1 cellular context compared by ENCODE assay signal in genomic region chr5:132829742-132830435, GRCh38.
A peak's percentile ranks its signal among the peaks of the same experiment; 100 is the strongest.
TF ChIP-seq lines count a peak whose summit lies in the region.

No MANE protein-coding gene starts in this region.

TF ChIP-seq in HepG2, 621 proteins besides CTCF, POLR2A, EP300 and RAD21 (continued from another document and continues in another):
- TF ChIP-seq FOXP1 (IDR thresholded peaks at IDR 0.05) (no peak), FOXP1 (CRISPR knock-in tag; IDR thresholded peaks at IDR 0.05) (no peak), ZNF609 (CRISPR knock-in tag; IDR thresholded peaks at IDR 0.05; ENCODE audit: borderline replicate concordance) (no peak), ZNF83 (CRISPR knock-in tag; IDR thresholded peaks at IDR 0.05; ENCODE audit: borderline replicate concordance) (no peak), MTERF4 (CRISPR knock-in tag; IDR thresholded peaks at IDR 0.05) (peak; percentile 58; the same call in 1 of the 2 replicates), ASH2L (IDR thresholded peaks at IDR 0.05; ENCODE audit: insufficient read length, low read depth, low read length) (peak; percentile 53), FOSL1 (CRISPR knock-in tag; IDR thresholded peaks at IDR 0.05; ENCODE audit: borderline replicate concordance) (no peak), ZNF709 (CRISPR knock-in tag; IDR thresholded peaks at IDR 0.05) (peak; percentile 74; the same call in 1 of the 2 replicates), ZBTB2 (CRISPR knock-in tag; IDR thresholded peaks at IDR 0.05; ENCODE audit: low read depth) (no peak), IKZF1 (IDR thresholded peaks at IDR 0.05) (no peak), PAX8 (CRISPR knock-in tag; IDR thresholded peaks at IDR 0.05; ENCODE audit: borderline replicate concordance) (no peak; the same call in 1 of the 2 replicates), ZNF773 (CRISPR knock-in tag; IDR thresholded peaks at IDR 0.05; ENCODE audit: borderline replicate concordance) (0 out of 2 replicates have a peak, but pooled peaks have one; percentile 31), GATA4 (IDR thresholded peaks at IDR 0.05; ENCODE audit: borderline replicate concordance, low read depth) (no peak), ZNF318 (CRISPR knock-in tag; IDR thresholded peaks at IDR 0.05) (no peak), RBM39 (IDR thresholded peaks at IDR 0.05; ENCODE audit: low read depth, low read length, poor library complexity, severe bottlenecking) (peak; percentile 65), TRIM24 (CRISPR knock-in tag; IDR thresholded peaks at IDR 0.05) (no peak), SMAD3 (CRISPR knock-in tag; IDR thresholded peaks at IDR 0.05) (no peak), ZNF7 (CRISPR knock-in tag; IDR thresholded peaks at IDR 0.05) (no peak), ZNF646 (CRISPR knock-in tag; IDR thresholded peaks at IDR 0.05) (peak; percentile 54; the same call in 1 of the 2 replicates), ZNF503 (CRISPR knock-in tag; IDR thresholded peaks at IDR 0.05) (no peak), GMEB1 (CRISPR knock-in tag; IDR thresholded peaks at IDR 0.05; ENCODE audit: borderline replicate concordance) (no peak; the same call in 1 of the 2 replicates), NR3C1 (CRISPR knock-in tag; IDR thresholded peaks at IDR 0.05) (no peak), TOPORS (CRISPR knock-in tag; IDR thresholded peaks at IDR 0.05) (peak; percentile 67; the same call in 1 of the 2 replicates), NFATC3 (CRISPR knock-in tag; IDR thresholded peaks at IDR 0.05) (no peak), ZBTB7B (CRISPR knock-in tag; IDR thresholded peaks at IDR 0.05) (peak; percentile 52; the same call in 1 of the 2 replicates), ATF7 (IDR thresholded peaks at IDR 0.05) (no peak), ATF7 (CRISPR knock-in tag; IDR thresholded peaks at IDR 0.05) (no peak), NR2F1 (CRISPR knock-in tag; IDR thresholded peaks at IDR 0.05) (no peak)
